Comparison of ENCODE assay signal across 13 cellular contexts in genomic region chr5:123441408-123441807, GRCh38. TPM values are rescaled to one million over a fixed set of nuclear protein-coding genes. Genes with fewer than 3 reads are reported as not detected.
DNase-seq lines count a peak whose midpoint lies in the region; ATAC-seq and TF ChIP-seq lines count a peak whose summit lies in the region.
"Had no signal": no experiment of that assay in that cellular context is flagged by ENCODE, and none has a peak within 500 bp of the region (broad histone marks: within the 10 kb centered on the region; RNA-seq: fewer than 3 reads in every experiment).

No MANE protein-coding gene starts in this region.

- no peaks in the 10 kb centered on the region for H4K20me1 ChIP-seq in OCI-LY7 (ENCODE audit: insufficient read depth, low read length)

- H3K4me2 ChIP-seq in OCI-LY7 (ENCODE audit: low read length) = no peak overlapping the region

- no peaks in the 10 kb centered on the region for H3K27me3 ChIP-seq in colonic mucosa

- POLR2A ChIA-PET in OCI-LY7 (lab: Charles Lee) = interaction anchor here (0.6 to 1.2 kb wide), 3 partner anchors 13 to 801 kb away, joined by 3 to 5 read pairs (median 3); no protein-coding TSS in a partner anchor

- H3K4me1 ChIP-seq in OCI-LY7 (ENCODE audit: insufficient read depth, low read length, poor library complexity, severe bottlenecking) = no peaks in the 10 kb centered on the region
- peaks cover 5% of the 10 kb centered on the region for H3K4me1 ChIP-seq in colonic mucosa
- H3K4me1 ChIP-seq: left ventricle myocardium inferior had no signal

- H3K9me3 Mint-ChIP-seq in osteocyte (ENCODE audit: unreplicated experiment) = no peaks in the 10 kb centered on the region

- H3K27ac Mint-ChIP-seq in osteocyte (ENCODE audit: unreplicated experiment) = no peak overlapping the region

- H3K27ac ChIP-seq in OCI-LY7 (ENCODE audit: low read depth, low read length, poor library complexity, severe bottlenecking) (no peak overlapping the region), colonic mucosa (no peak overlapping the region)
- H3K27ac ChIP-seq: left ventricle myocardium inferior had no signal

- H3K4me3 ChIP-seq in OCI-LY7 (ENCODE audit: low read depth, low read length, poor library complexity, severe bottlenecking) (no peak overlapping the region), colonic mucosa (no peak overlapping the region)
- H3K4me3 ChIP-seq: K562, left ventricle myocardium inferior had no signal

- no peak overlapping the region for H3K4me3 Mint-ChIP-seq in osteocyte (ENCODE audit: unreplicated experiment)

- H3K9me2 ChIP-seq in OCI-LY7 (ENCODE audit: insufficient read depth, low read length) = no peaks in the 10 kb centered on the region

- peak overlapping the region; percentile 30; the same call in 1 of the 2 replicates for H2AFZ ChIP-seq in OCI-LY7 (ENCODE audit: low read length)

- CTCF ChIA-PET in OCI-LY7 (lab: Charles Lee; ENCODE audit: unreplicated experiment) = interaction anchor here (0.6 to 1.6 kb wide), 2 partner anchors 18 to 604 kb away, joined by 3 to 5 read pairs; partner anchors contain the start of gene CEP120

- no peaks in the 10 kb centered on the region for H3K4me1 Mint-ChIP-seq in osteocyte (ENCODE audit: unreplicated experiment)

- TF ChIP-seq CTCF in OCI-LY7 (conservative IDR thresholded peaks at IDR 0.05; ENCODE audit: low read length) = no peak
- TF ChIP-seq CTCF in colonic mucosa (IDR thresholded peaks at IDR 0.05) = no peak
- no peak for TF ChIP-seq CTCF in osteocyte (IDR thresholded peaks at IDR 0.05)

- H3K9ac ChIP-seq in colonic mucosa (ENCODE audit: low read depth in 2 of 2, low read length in 2 of 2) = no peak overlapping the region

- H3K9me3 ChIP-seq in OCI-LY7 (ENCODE audit: low read length) = no peaks in the 10 kb centered on the region
- H3K9me3 ChIP-seq in colonic mucosa = no peaks in the 10 kb centered on the region
- H3K9me3 ChIP-seq: left ventricle myocardium inferior had no signal

- H3K27me3 Mint-ChIP-seq in osteocyte (ENCODE audit: unreplicated experiment) = peaks cover 8% of the 10 kb centered on the region

- no TSS peak for BruUV-seq in OCI-LY7 (replicated peaks; lab: Mats Ljungman, UMichigan)

- H3K36me3 Mint-ChIP-seq in osteocyte (ENCODE audit: unreplicated experiment) = no peaks in the 10 kb centered on the region

- ATAC-seq in HG02678 (IDR thresholded peaks at IDR 0.05; ENCODE audit: unreplicated experiment) = peak; percentile 51
- ATAC-seq: K562 had no signal

- H3K79me2 ChIP-seq in OCI-LY7 (ENCODE audit: insufficient read depth, low read depth, low read length) = no peaks in the 10 kb centered on the region

- intact Hi-C loops in OCI-LY7 (cut with micrococcal nuclease; ENCODE audit: unreplicated experiment) = no loop called here
- intact Hi-C loops in colonic mucosa (cut with DNase I) = no loop called here

- H3K36me3 ChIP-seq in OCI-LY7 (ENCODE audit: insufficient read depth, low read length) (no peaks in the 10 kb centered on the region), colonic mucosa (no peaks in the 10 kb centered on the region)
- H3K36me3 ChIP-seq: left ventricle myocardium inferior had no signal

- DNase-seq in activated effector memory CD4-positive, alpha-beta T cell treated with anti-CD3 and anti-CD28 coated beads, Interleukin-2, amount 50 U/mL, for 16 hours = peak; percentile 67
- no peak for DNase-seq in activated effector memory CD4-positive, alpha-beta T cell treated with Interleukin-2 at 50 U/mL for 16 hours
- DNase-seq in OCI-LY7 (ENCODE audit: low spot score) = no peak
- DNase-seq in stimulated activated CD8-positive, alpha-beta memory T cell treated with anti-CD3 and anti-CD28 coated beads, Interleukin-2, amount 100 ng/mL, for 48 hours (ENCODE audit: low read depth in 2 of 2) = peak; percentile 13 to 38
- no peak for DNase-seq in colonic mucosa
- no peak for DNase-seq in osteocyte (ENCODE audit: extremely low spot score, unreplicated experiment)
- DNase-seq in DMS153 treated with DMSO at 0.1 percent for 48 hours (lab: John Stamatoyannopoulos, UW; ENCODE audit: unreplicated experiment) = no peak
- DNase-seq: anterior cingulate cortex; effector memory CD4-positive, alpha-beta T cell; left ventricle myocardium inferior; Right ventricle myocardium superior had no signal

RNA-seq across cellular contexts. Expression of gene CEP120, which starts 18.2 kb away (rescaled TPM):
- 18.0 and 23.3 TPM in 2 replicates for total RNA-seq in OCI-LY7 (2014; rRNA removed; shearing (Covaris generic))
- total RNA-seq in OCI-LY7 (2022) = 23.7 and 23.8 TPM in 2 replicates
- total RNA-seq in colonic mucosa = 10 to 100 TPM; 11.7 to 18.2 TPM
- 18.7 and 20.8 TPM in 2 replicates for total RNA-seq in osteocyte

Comparison
In these comparisons a context has a peak if more than half of its experiments do, and no peak if none do; other contexts are left out.
1. DNase-seq: peak in activated effector memory CD4-positive, alpha-beta T cell treated with anti-CD3 and anti-CD28 coated beads, Interleukin-2, amount 50 U/mL, for 16 hours (single experiment) and stimulated activated CD8-positive, alpha-beta memory T cell treated with anti-CD3 and anti-CD28 coated beads, Interleukin-2, amount 100 ng/mL, for 48 hours (2 of 2); none in activated effector memory CD4-positive, alpha-beta T cell treated with Interleukin-2 at 50 U/mL for 16 hours (single experiment), OCI-LY7 (single experiment), colonic mucosa (single experiment), osteocyte (single experiment) and DMS153 treated with DMSO at 0.1 percent for 48 hours (single experiment).